ENCODE assay signal across 9 cellular contexts in the genomic region with DNA sequence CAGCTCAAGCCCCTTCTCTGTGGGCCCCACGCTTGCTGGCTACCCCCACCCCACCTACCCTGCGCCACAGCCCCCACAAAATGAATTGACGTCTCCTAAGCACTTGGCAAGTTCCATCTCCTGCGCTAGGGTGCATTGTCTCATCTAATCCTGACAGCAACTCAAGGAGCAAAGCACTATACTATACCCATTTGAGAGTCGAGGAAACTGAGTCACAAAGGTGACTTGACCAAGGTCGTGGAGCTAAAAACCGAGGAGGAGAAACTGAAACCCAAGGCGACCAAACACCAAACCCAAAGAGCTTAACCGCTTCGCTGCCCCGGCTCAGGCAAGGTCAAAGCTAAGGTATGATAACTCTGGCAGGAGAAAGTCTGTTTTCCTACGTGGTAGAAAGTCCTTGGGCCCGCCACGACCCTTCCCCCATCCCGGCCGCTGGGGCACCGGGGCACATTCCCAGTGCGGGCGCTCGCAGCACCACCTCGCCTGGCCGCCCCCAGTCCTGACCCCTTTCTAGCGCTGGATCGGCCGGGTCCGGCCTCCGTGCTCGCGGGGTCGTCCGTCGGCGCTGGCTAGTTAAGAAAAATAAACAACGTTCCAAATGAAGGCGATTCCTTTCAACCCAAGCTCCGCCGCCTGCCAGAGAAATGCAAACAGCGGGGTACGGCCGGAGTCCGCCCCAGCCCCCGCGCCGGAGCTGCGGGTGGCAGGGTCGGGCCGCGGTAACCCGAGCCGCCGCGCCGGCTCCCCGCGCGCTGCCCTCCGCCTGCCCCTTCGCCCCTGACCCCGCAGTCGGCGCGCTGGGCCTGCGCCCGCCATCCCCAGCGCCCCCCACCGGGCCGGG. TPM values are rescaled to one million over a fixed set of nuclear protein-coding genes. Genes with fewer than 3 reads are reported as not detected.
DNase-seq lines count a peak whose midpoint lies in the region; ATAC-seq and TF ChIP-seq lines count a peak whose summit lies in the region.
"Had no signal": no experiment of that assay in that cellular context is flagged by ENCODE, and none has a peak within 500 bp of the region (broad histone marks: within the 10 kb centered on the region; RNA-seq: fewer than 3 reads in every experiment).

No MANE protein-coding gene starts in this region.

- intact Hi-C loops in cardiac septum (cut with DNase I) = loop anchor here (5.0 kb wide), 1 partner anchor 45 kb away; no protein-coding TSS in a partner anchor
- intact Hi-C loops in left cardiac atrium (cut with DNase I) = no loop called here

- H3K27me3 ChIP-seq in suprapubic skin = peaks cover 90% of the 10 kb centered on the region

- WGBS in suprapubic skin = 10% methylated on average over 14 of the region's 67 CpGs

- peak overlapping the region; percentile 31 for H3K4me3 ChIP-seq in suprapubic skin

- DNase-seq in cardiac septum (ENCODE audit: low spot score) (peak; percentile 33), left cardiac atrium (no peak), immature natural killer cell (no peak), suprapubic skin (ENCODE audit: low spot score in 2 of 2) (no peak), NCI-H510A (lab: John Stamatoyannopoulos, UW) (no peak), mesenteric fat pad (ENCODE audit: low spot score) (no peak)
- no peak for DNase-seq in activated CD4-positive, CD25-positive, alpha-beta regulatory T cell treated with anti-CD3 and anti-CD28 coated beads, Interleukin-2, amount 50 U/mL, for 72 hours

- H3K9me3 ChIP-seq in suprapubic skin = no peaks in the 10 kb centered on the region

- H3K36me3 Mint-ChIP-seq in activated T-helper 17 cell treated with anti-CD3 and anti-CD28 coated beads, Interleukin-2, amount 50 U/mL, for 72 hours (ENCODE audit: low read depth) = peaks cover 6% of the 10 kb centered on the region
- peaks cover 0 to 4% (median 0%) of the 10 kb centered on the region in 3 donors for H3K36me3 Mint-ChIP-seq in immature natural killer cell

- peaks cover 51% of the 10 kb centered on the region for H3K4me1 ChIP-seq in suprapubic skin

- H3K27ac Mint-ChIP-seq in activated T-helper 17 cell treated with anti-CD3 and anti-CD28 coated beads, Interleukin-2, amount 50 U/mL, for 72 hours = peak overlapping the region; percentile 39
- peak overlapping the region in 1 of 6 donors; percentile 81 for H3K27ac Mint-ChIP-seq in immature natural killer cell

- H3K27ac ChIP-seq in suprapubic skin = no peak overlapping the region

- no peaks in the 10 kb centered on the region for H3K36me3 ChIP-seq in suprapubic skin

- H3K4me1 Mint-ChIP-seq in activated T-helper 17 cell treated with anti-CD3 and anti-CD28 coated beads, Interleukin-2, amount 50 U/mL, for 72 hours = peaks cover 22% of the 10 kb centered on the region
- H3K4me1 Mint-ChIP-seq in immature natural killer cell = peaks cover 39 to 41% of the 10 kb centered on the region in 2 donors

- TF ChIP-seq POLR2A in suprapubic skin (IDR thresholded peaks at IDR 0.05) = no peak

- no peak for TF ChIP-seq EP300 in suprapubic skin (IDR thresholded peaks at IDR 0.05)

- no peak for TF ChIP-seq CTCF in suprapubic skin (IDR thresholded peaks at IDR 0.05)

- no peak for ATAC-seq in left cardiac atrium
- ATAC-seq in activated T-helper 17 cell treated with anti-CD3 and anti-CD28 coated beads, Interleukin-2, amount 50 U/mL, for 72 hours (replicated peaks) = no peak

- peaks cover 67% of the 10 kb centered on the region for H3K27me3 Mint-ChIP-seq in activated T-helper 17 cell treated with anti-CD3 and anti-CD28 coated beads, Interleukin-2, amount 50 U/mL, for 72 hours
- H3K27me3 Mint-ChIP-seq in immature natural killer cell (ENCODE audit: low read depth in 3 of 3) = peaks cover 36 to 49% (median 46%) of the 10 kb centered on the region in 3 donors

- H3K9me3 Mint-ChIP-seq in activated T-helper 17 cell treated with anti-CD3 and anti-CD28 coated beads, Interleukin-2, amount 50 U/mL, for 72 hours = no peaks in the 10 kb centered on the region
- H3K9me3 Mint-ChIP-seq in immature natural killer cell = peaks cover 0 to 6% (median 0%) of the 10 kb centered on the region in 6 donors

- H3K4me3 Mint-ChIP-seq in activated T-helper 17 cell treated with anti-CD3 and anti-CD28 coated beads, Interleukin-2, amount 50 U/mL, for 72 hours = peak overlapping the region; percentile 91
- H3K4me3 Mint-ChIP-seq in immature natural killer cell = peak overlapping the region; percentile 69 to 91 (median 74)

RNA-seq across cellular contexts. Expression of gene NCR2, which starts 37.3 kb away (rescaled TPM):
- total RNA-seq in cardiac septum (not detected), left cardiac atrium (not detected), suprapubic skin (not detected), mesenteric fat pad (not detected)
- total RNA-seq in activated T-helper 17 cell treated with anti-CD3 and anti-CD28 coated beads, Interleukin-2, amount 50 U/mL, for 72 hours = not detected
- polyA plus RNA-seq in immature natural killer cell = under 1 TPM in 2 of 3 donors, not detected in 1; 0.91 to 0.97 TPM
- total RNA-seq: renal cortical epithelial cell had no signal
